In the genomic region with DNA sequence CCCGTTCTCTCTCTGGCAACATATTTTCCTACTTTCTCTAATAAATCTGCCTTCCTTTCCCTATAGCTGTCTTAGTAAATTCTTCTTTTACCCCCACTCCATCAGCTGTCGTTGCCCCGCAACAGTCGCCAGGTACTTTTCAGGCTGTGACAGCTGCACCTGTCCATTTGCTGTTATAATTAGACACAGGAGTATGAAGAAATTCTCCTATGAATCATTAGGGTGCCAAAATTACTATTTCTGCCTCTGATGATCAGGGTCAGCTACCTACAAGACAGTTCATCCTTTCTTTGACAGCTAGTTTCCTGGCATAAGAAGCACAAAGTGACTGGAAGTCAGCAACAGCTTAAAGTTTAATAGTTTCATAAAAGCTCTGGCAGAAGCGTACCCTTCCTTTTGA, we compare ENCODE assay signal across 28 cellular contexts. TPM values are rescaled to one million over a fixed set of nuclear protein-coding genes. Genes with fewer than 3 reads are reported as not detected.
"Had no signal": no experiment of that assay in that cellular context is flagged by ENCODE, and none has a peak within 500 bp of the region (broad histone marks: within the 10 kb centered on the region; RNA-seq: fewer than 3 reads in every experiment).

No MANE protein-coding gene starts in this region.

- H3K4me1 ChIP-seq: left ventricle myocardium inferior, parathyroid adenoma, right atrium auricular region, right lobe of liver, stomach, tibial artery, upper lobe of right lung had no signal

- H3K27ac ChIP-seq: left ventricle myocardium inferior, parathyroid adenoma, right atrium auricular region, right lobe of liver, skin epidermis, stomach, thoracic aorta, tibial artery, upper lobe of right lung had no signal

- ATAC-seq: left colon; mucosa of descending colon; naive thymus-derived CD8-positive, alpha-beta T cell; right lobe of liver; stimulated activated naive B cell treated with anti-CD40 and anti-IgM and Interleukin-4, amounts not matched to agents 10 μg/mL and 1 μg/mL and 100 μg/mL, for 72 hours; stimulated activated naive CD8-positive, alpha-beta T cell treated with anti-CD3 and anti-CD28 coated beads, Interleukin-15, Interleukin-2, amounts not matched to agents 100 U/mL and 50 U/mL, for 24 hours; upper lobe of right lung had no signal

- H3K4me3 ChIP-seq: left ventricle myocardium inferior, lung, mucosa of descending colon, right atrium auricular region, right lobe of liver, skin epidermis, stomach, thoracic aorta, tibial artery, upper lobe of right lung had no signal

- DNase-seq: hippocampal formation; immature natural killer cell; kidney; left colon; left ventricle myocardium inferior; midbrain; mucosa of descending colon; naive thymus-derived CD8-positive, alpha-beta T cell; nucleus accumbens; right lobe of liver; stimulated activated CD4-positive, alpha-beta T cell treated with anti-CD3 and anti-CD28 coated beads, Interleukin-12 subunit alpha, Interleukin-12 subunit beta, amount 100 ng/mL, for 4 hours; stimulated activated CD4-positive, alpha-beta T cell treated with anti-CD3 and anti-CD28 coated beads, Interleukin-15, amount 100 ng/mL, for 24 hours; stimulated activated CD4-positive, alpha-beta T cell treated with anti-CD3 and anti-CD28 coated beads, Interleukin-2, amount 100 ng/mL, for 24 hours; stimulated activated CD4-positive, alpha-beta T cell treated with anti-CD3 and anti-CD28 coated beads, Interleukin-4, amount 100 ng/mL, for 1 hour; stimulated activated naive B cell treated with anti-CD40 and anti-IgM and Interleukin-4, amounts not matched to agents 10 μg/mL and 1 μg/mL and 100 μg/mL, for 72 hours; stimulated activated naive CD8-positive, alpha-beta T cell treated with anti-CD3 and anti-CD28 coated beads, Interleukin-15, Interleukin-2, amounts not matched to agents 100 U/mL and 50 U/mL, for 24 hours; stomach; tibial artery; trophoblast cell; upper lobe of right lung had no signal

- H3K36me3 ChIP-seq: left ventricle myocardium inferior, right atrium auricular region, right lobe of liver, stomach, thoracic aorta, tibial artery, upper lobe of right lung had no signal

- H3K9me3 ChIP-seq: left ventricle myocardium inferior, mucosa of descending colon, right atrium auricular region, right lobe of liver, stomach, thoracic aorta, tibial artery, upper lobe of right lung had no signal

- H3K27me3 ChIP-seq: right atrium auricular region, right lobe of liver, stomach, tibial artery, upper lobe of right lung had no signal

RNA-seq across cellular contexts. Expression of gene GALNTL6, which starts 19.5 kb away (rescaled TPM):
- total RNA-seq: left ventricle myocardium inferior; naive thymus-derived CD8-positive, alpha-beta T cell; posterior vena cava; pulmonary artery endothelial cell; renal cortical epithelial cell had no signal
- polyA plus RNA-seq: immature natural killer cell; naive thymus-derived CD8-positive, alpha-beta T cell had no signal
